Comparison of ENCODE assay signal across 33 cellular contexts in genomic region chr4:40086421-40086820, GRCh38.
"Had no signal": no experiment of that assay in that cellular context is flagged by ENCODE, and none has a peak within 500 bp of the region (broad histone marks: within the 10 kb centered on the region; RNA-seq: fewer than 3 reads in every experiment).

No MANE protein-coding gene starts in this region.

- H3K27me3 Mint-ChIP-seq: activated B cell treated with CpG ODN at 0.5 μM for 24 hours; activated CD4-positive, alpha-beta memory T cell treated with anti-CD3 and anti-CD28 coated beads for 36 hours; activated CD4-positive, alpha-beta T cell treated with anti-CD3 and anti-CD28 coated beads, Interleukin-2, amount 10 ng/mL, durations not matched to agents 24 days and 14 days; activated CD8-positive, alpha-beta memory T cell treated with anti-CD3 and anti-CD28 coated beads, Interleukin-2, amount 10 ng/mL, durations not matched to agents 7 days and 5 days; activated CD8-positive, alpha-beta T cell treated with anti-CD3 and anti-CD28 coated beads for 36 hours; activated naive CD8-positive, alpha-beta T cell treated with anti-CD3 and anti-CD28 coated beads for 36 hours; activated T-helper 17 cell treated with anti-CD3 and anti-CD28 coated beads, Interleukin-2, amount 50 U/mL, for 72 hours; T-cell; T-helper 17 cell had no signal

- H3K9me3 Mint-ChIP-seq: activated B cell treated with CpG ODN at 0.5 μM for 24 hours; activated CD4-positive, alpha-beta memory T cell treated with anti-CD3 and anti-CD28 coated beads for 36 hours; activated CD4-positive, alpha-beta T cell treated with anti-CD3 and anti-CD28 coated beads, Interleukin-2, amount 10 ng/mL, durations not matched to agents 24 days and 14 days; activated CD8-positive, alpha-beta T cell treated with anti-CD3 and anti-CD28 coated beads for 36 hours; activated naive CD4-positive, alpha-beta T cell treated with anti-CD3 and anti-CD28 coated beads for 36 hours; activated naive CD4-positive, alpha-beta T cell treated with anti-CD3 and anti-CD28 coated beads, Interleukin-2, amount 50 U/mL, for 72 hours; activated naive CD8-positive, alpha-beta T cell treated with anti-CD3 and anti-CD28 coated beads for 36 hours; activated T-cell treated with anti-CD3 and anti-CD28 coated beads, Interleukin-2, amount 50 U/mL, for 4 hours; activated T-cell treated with anti-CD3 and anti-CD28 coated beads, Interleukin-2, amount 50 U/mL, for 72 hours; activated T-helper 1 cell treated with anti-CD3 and anti-CD28 coated beads, Interleukin-12 subunit alpha, Interleukin-12 subunit beta, Interleukin-2, Interleukin-4 antibody, amounts not matched to agents 30 ng/mL and 10 ng/mL and 1 ng/mL, durations not matched to agents 14 hours and 24 hours and 36 hours; activated T-helper 17 cell treated with anti-CD3 and anti-CD28 coated beads, Interleukin-2, amount 50 U/mL, for 72 hours; T-cell had no signal

- ATAC-seq: activated CD8-positive, alpha-beta memory T cell treated with anti-CD3 and anti-CD28 coated beads, Interleukin-2, amount 10 ng/mL, durations not matched to agents 7 days and 5 days; activated CD8-positive, alpha-beta T cell treated with anti-CD3 and anti-CD28 coated beads for 36 hours; activated naive CD4-positive, alpha-beta T cell treated with anti-CD3 and anti-CD28 coated beads, Interleukin-2, amount 50 U/mL, for 72 hours; activated T-cell treated with anti-CD3 and anti-CD28 coated beads, Interleukin-2, amount 50 U/mL, for 4 hours; activated T-cell treated with anti-CD3 and anti-CD28 coated beads, Interleukin-2, amount 50 U/mL, for 72 hours; activated T-helper 17 cell treated with anti-CD3 and anti-CD28 coated beads, Interleukin-2, amount 50 U/mL, for 72 hours; body of pancreas; T-cell; T-helper 17 cell had no signal

- H3K4me3 Mint-ChIP-seq: activated B cell treated with CpG ODN at 0.5 μM for 24 hours; activated CD4-positive, alpha-beta memory T cell treated with anti-CD3 and anti-CD28 coated beads for 36 hours; activated CD4-positive, alpha-beta T cell treated with anti-CD3 and anti-CD28 coated beads, Interleukin-2, amount 10 ng/mL, durations not matched to agents 24 days and 14 days; activated CD8-positive, alpha-beta memory T cell treated with anti-CD3 and anti-CD28 coated beads, Interleukin-2, amount 10 ng/mL, durations not matched to agents 7 days and 5 days; activated CD8-positive, alpha-beta T cell treated with anti-CD3 and anti-CD28 coated beads for 36 hours; activated naive CD4-positive, alpha-beta T cell treated with anti-CD3 and anti-CD28 coated beads for 36 hours; activated naive CD8-positive, alpha-beta T cell treated with anti-CD3 and anti-CD28 coated beads for 36 hours; activated T-cell treated with anti-CD3 and anti-CD28 coated beads, Interleukin-2, amount 50 U/mL, for 4 hours; activated T-cell treated with anti-CD3 and anti-CD28 coated beads, Interleukin-2, amount 50 U/mL, for 72 hours; activated T-helper 1 cell treated with anti-CD3 and anti-CD28 coated beads, Interleukin-12 subunit alpha, Interleukin-12 subunit beta, Interleukin-2, Interleukin-4 antibody, amounts not matched to agents 30 ng/mL and 10 ng/mL and 1 ng/mL, durations not matched to agents 14 hours and 24 hours and 36 hours; activated T-helper 17 cell treated with anti-CD3 and anti-CD28 coated beads, Interleukin-2, amount 50 U/mL, for 72 hours; T-cell; T-helper 17 cell had no signal

- H3K27ac ChIP-seq: adrenal gland, body of pancreas, brain microvascular endothelial cell, breast epithelium, VCaP had no signal

- H3K4me1 ChIP-seq: adrenal gland, body of pancreas, breast epithelium had no signal

- H3K4me1 Mint-ChIP-seq: activated B cell treated with CpG ODN at 0.5 μM for 24 hours; activated CD8-positive, alpha-beta memory T cell treated with anti-CD3 and anti-CD28 coated beads, Interleukin-2, amount 10 ng/mL, durations not matched to agents 7 days and 5 days; activated T-helper 17 cell treated with anti-CD3 and anti-CD28 coated beads, Interleukin-2, amount 50 U/mL, for 72 hours had no signal

- H3K4me3 ChIP-seq: adrenal gland, body of pancreas, breast epithelium had no signal

- H3K36me3 ChIP-seq: brain microvascular endothelial cell, breast epithelium had no signal

- H3K36me3 Mint-ChIP-seq: activated CD4-positive, alpha-beta memory T cell treated with anti-CD3 and anti-CD28 coated beads for 36 hours; activated naive CD4-positive, alpha-beta T cell treated with anti-CD3 and anti-CD28 coated beads, Interleukin-2, amount 50 U/mL, for 72 hours had no signal

- H3K9me3 ChIP-seq: adrenal gland, body of pancreas had no signal

- H3K27ac Mint-ChIP-seq: activated B cell treated with CpG ODN at 0.5 μM for 24 hours; activated CD4-positive, alpha-beta memory T cell treated with anti-CD3 and anti-CD28 coated beads for 36 hours; activated CD4-positive, alpha-beta T cell treated with anti-CD3 and anti-CD28 coated beads, Interleukin-2, amount 10 ng/mL, durations not matched to agents 24 days and 14 days; activated CD8-positive, alpha-beta memory T cell treated with anti-CD3 and anti-CD28 coated beads, Interleukin-2, amount 10 ng/mL, durations not matched to agents 7 days and 5 days; activated CD8-positive, alpha-beta T cell treated with anti-CD3 and anti-CD28 coated beads for 36 hours; activated naive CD4-positive, alpha-beta T cell treated with anti-CD3 and anti-CD28 coated beads for 36 hours; activated naive CD4-positive, alpha-beta T cell treated with anti-CD3 and anti-CD28 coated beads, Interleukin-2, amount 50 U/mL, for 72 hours; activated naive CD8-positive, alpha-beta T cell treated with anti-CD3 and anti-CD28 coated beads for 36 hours; activated T-cell treated with anti-CD3 and anti-CD28 coated beads, Interleukin-2, amount 50 U/mL, for 72 hours; activated T-helper 1 cell treated with anti-CD3 and anti-CD28 coated beads, Interleukin-12 subunit alpha, Interleukin-12 subunit beta, Interleukin-2, Interleukin-4 antibody, amounts not matched to agents 30 ng/mL and 10 ng/mL and 1 ng/mL, durations not matched to agents 14 hours and 24 hours and 36 hours; activated T-helper 17 cell treated with anti-CD3 and anti-CD28 coated beads, Interleukin-2, amount 50 U/mL, for 72 hours; T-cell had no signal

- DNase-seq: activated B cell treated with CpG ODN at 0.5 μM for 24 hours; activated CD4-positive, alpha-beta memory T cell treated with anti-CD3 and anti-CD28 coated beads for 36 hours; activated CD4-positive, alpha-beta T cell treated with anti-CD3 and anti-CD28 coated beads for 4 hours; activated CD4-positive, alpha-beta T cell treated with anti-CD3 and anti-CD28 coated beads, Interleukin-2, amount 10 ng/mL, durations not matched to agents 24 days and 14 days; activated CD4-positive, alpha-beta T cell treated with anti-CD3 and anti-CD28 coated beads, Interleukin-2, amount 50 U/mL, for 1 hour; activated CD4-positive, alpha-beta T cell treated with anti-CD3 and anti-CD28 coated beads, Interleukin-2, amount 50 U/mL, for 4 hours; activated CD4-positive, CD25-positive, alpha-beta regulatory T cell treated with anti-CD3 and anti-CD28 coated beads, Interleukin-2, amount 50 U/mL, for 72 hours; activated CD8-positive, alpha-beta memory T cell treated with anti-CD3 and anti-CD28 coated beads, Interleukin-2, amount 10 ng/mL, durations not matched to agents 7 days and 5 days; activated CD8-positive, alpha-beta T cell treated with anti-CD3 and anti-CD28 coated beads for 36 hours; activated effector memory CD4-positive, alpha-beta T cell treated with anti-CD3 and anti-CD28 coated beads, Interleukin-2, amount 50 U/mL, for 16 hours; activated gamma-delta T cell treated with Interleukin-2 at 50 U/mL for 16 hours; activated naive CD4-positive, alpha-beta T cell; activated naive CD4-positive, alpha-beta T cell treated with anti-CD3 and anti-CD28 coated beads for 36 hours; activated naive CD4-positive, alpha-beta T cell treated with anti-CD3 and anti-CD28 coated beads, Interleukin-2, amount 50 U/mL, for 16 hours; activated naive CD8-positive, alpha-beta T cell treated with anti-CD3 and anti-CD28 coated beads for 36 hours; activated T-cell treated with anti-CD3 and anti-CD28 coated beads for 4 hours; activated T-cell treated with anti-CD3 and anti-CD28 coated beads, Interleukin-2, amount 50 U/mL, for 1 hour; activated T-cell treated with anti-CD3 and anti-CD28 coated beads, Interleukin-2, amount 50 U/mL, for 4 hours; activated T-cell treated with anti-CD3 and anti-CD28 coated beads, Interleukin-2, amount 50 U/mL, for 72 hours; adrenal gland; amniotic stem cell; aorta; body of pancreas; brain microvascular endothelial cell; central memory CD4-positive, alpha-beta T cell; T-cell; T-helper 17 cell; T-helper 9 cell had no signal

- H3K27me3 ChIP-seq: adrenal gland, body of pancreas, brain microvascular endothelial cell, breast epithelium had no signal
